18 cellular contexts compared by ENCODE assay signal in genomic region chr3:97990624-97991277, GRCh38. TPM values are rescaled to one million over a fixed set of nuclear protein-coding genes. Genes with fewer than 3 reads are reported as not detected.
A peak's percentile ranks its signal among the peaks of the same experiment; 100 is the strongest.
DNase-seq lines count a peak whose midpoint lies in the region; ATAC-seq and TF ChIP-seq lines count a peak whose summit lies in the region.
"Had no signal": no experiment of that assay in that cellular context is flagged by ENCODE, and none has a peak within 500 bp of the region (broad histone marks: within the 10 kb centered on the region; RNA-seq: fewer than 3 reads in every experiment).

No MANE protein-coding gene starts in this region.

- H3K36me3 ChIP-seq in BLaER1 treated with 17β-estradiol and CSF1 and Interleukin-3, amounts not matched to agents 10 nM and 100 nM, result no peaks in the 10 kb centered on the region
- no peaks in the 10 kb centered on the region for H3K36me3 ChIP-seq in gastroesophageal sphincter
- H3K36me3 ChIP-seq: esophagus muscularis mucosa, spleen, thoracic aorta had no signal

- no peak overlapping the region for H3K27ac ChIP-seq in BLaER1 treated with 17β-estradiol and CSF1 and Interleukin-3, amounts not matched to agents 10 nM and 100 nM
- no peak overlapping the region for H3K27ac ChIP-seq in gastroesophageal sphincter
- H3K27ac ChIP-seq: esophagus muscularis mucosa, spleen, thoracic aorta had no signal

- no peaks in the 10 kb centered on the region for H3K27me3 Mint-ChIP-seq in activated T-helper 17 cell treated with anti-CD3 and anti-CD28 coated beads, Interleukin-2, amount 50 U/mL, for 72 hours

- H3K36me3 Mint-ChIP-seq in activated T-helper 17 cell treated with anti-CD3 and anti-CD28 coated beads, Interleukin-2, amount 50 U/mL, for 72 hours (ENCODE audit: low read depth), result no peaks in the 10 kb centered on the region

- TF ChIP-seq POLR2A in gastroesophageal sphincter (IDR thresholded peaks at IDR 0.05), result no peak

- no peaks in the 10 kb centered on the region for H3K27me3 ChIP-seq in BLaER1 treated with 17β-estradiol and CSF1 and Interleukin-3, amounts not matched to agents 10 nM and 100 nM
- no peaks in the 10 kb centered on the region for H3K27me3 ChIP-seq in gastroesophageal sphincter
- H3K27me3 ChIP-seq: esophagus muscularis mucosa, spleen had no signal

- H3K9me3 ChIP-seq in BLaER1 treated with 17β-estradiol and CSF1 and Interleukin-3, amounts not matched to agents 10 nM and 100 nM (replicated peaks in 1 of 11), result no peaks in the 10 kb centered on the region; a peak in 1 of 22 replicates
- no peaks in the 10 kb centered on the region for H3K9me3 ChIP-seq in gastroesophageal sphincter
- H3K9me3 ChIP-seq: esophagus muscularis mucosa, spleen, thoracic aorta had no signal

- H3K9me3 Mint-ChIP-seq in activated T-helper 17 cell treated with anti-CD3 and anti-CD28 coated beads, Interleukin-2, amount 50 U/mL, for 72 hours, result peaks cover 7% of the 10 kb centered on the region

- peak overlapping the region; percentile 63 for H3K27ac Mint-ChIP-seq in activated T-helper 17 cell treated with anti-CD3 and anti-CD28 coated beads, Interleukin-2, amount 50 U/mL, for 72 hours

- ATAC-seq in activated T-helper 17 cell treated with anti-CD3 and anti-CD28 coated beads, Interleukin-2, amount 50 U/mL, for 72 hours (replicated peaks), result peak; percentile 69
- ATAC-seq in gastroesophageal sphincter, result no peak
- ATAC-seq: left lobe of liver had no signal

- TF ChIP-seq CTCF in gastroesophageal sphincter (IDR thresholded peaks at IDR 0.05), result no peak

- TF ChIP-seq EP300 in gastroesophageal sphincter (IDR thresholded peaks at IDR 0.05), result no peak

- H4K20me1 ChIP-seq in BLaER1 treated with 17β-estradiol and CSF1 and Interleukin-3, amounts not matched to agents 10 nM and 100 nM, result no peaks in the 10 kb centered on the region

- H3K4me2 ChIP-seq in BLaER1 treated with 17β-estradiol and CSF1 and Interleukin-3, amounts not matched to agents 10 nM and 100 nM, result peak overlapping the region in 7 of 11 experiments; percentile 10 to 38 (median 18); a peak in 6 of 22 replicates

- H3K4me1 Mint-ChIP-seq in activated T-helper 17 cell treated with anti-CD3 and anti-CD28 coated beads, Interleukin-2, amount 50 U/mL, for 72 hours, result peaks cover 19% of the 10 kb centered on the region

- peak overlapping the region; percentile 67 for H3K4me3 Mint-ChIP-seq in activated T-helper 17 cell treated with anti-CD3 and anti-CD28 coated beads, Interleukin-2, amount 50 U/mL, for 72 hours

- no peak overlapping the region for H3K4me3 ChIP-seq in BLaER1 treated with 17β-estradiol and CSF1 and Interleukin-3, amounts not matched to agents 10 nM and 100 nM
- H3K4me3 ChIP-seq in gastroesophageal sphincter, result no peak overlapping the region
- H3K4me3 ChIP-seq: esophagus muscularis mucosa, spleen, thoracic aorta had no signal

- H3K4me1 ChIP-seq in BLaER1 treated with 17β-estradiol and CSF1 and Interleukin-3, amounts not matched to agents 10 nM and 100 nM, result peaks cover 5 to 18% (median 8%) of the 10 kb centered on the region in 10 experiments; a peak in 10 of 20 replicates
- no peaks in the 10 kb centered on the region for H3K4me1 ChIP-seq in gastroesophageal sphincter

- DNase-seq in SIG-M5 treated with dmso at 0.1 percent for 504 hours (lab: John Stamatoyannopoulos, UW; ENCODE audit: unreplicated experiment), result peak; percentile 19
- DNase-seq in SIG-M5 (lab: John Stamatoyannopoulos, UW), result no peak
- DNase-seq in NOMO-1 treated with DMSO at 0.1 percent for 48 hours (lab: John Stamatoyannopoulos, UW; ENCODE audit: unreplicated experiment), result peak; percentile 34
- no peak for DNase-seq in NCI-H526 treated with DMSO at 0.1 percent for 48 hours (lab: John Stamatoyannopoulos, UW)
- no peak for DNase-seq in HT-29 (ENCODE audit: low spot score)
- DNase-seq: C1 segment of cervical spinal cord, NCI-H1694, Right ventricle myocardium superior, spleen had no signal

- H3K9ac ChIP-seq in BLaER1 treated with 17β-estradiol and CSF1 and Interleukin-3, amounts not matched to agents 10 nM and 100 nM, result no peak overlapping the region

- WGBS in gastroesophageal sphincter (ENCODE audit: low coverage in 1 of 2), 2 donors, result 38 to 43% methylated on average over 2 of the region's 2 CpGs

RNA-seq across cellular contexts. Expression of gene RIOX2, which starts 18.5 kb away (rescaled TPM):
- 10 to 100 TPM; 28.0 to 61.5 TPM for total RNA-seq in activated T-helper 17 cell treated with anti-CD3 and anti-CD28 coated beads, Interleukin-2, amount 50 U/mL, for 72 hours
- total RNA-seq in gastroesophageal sphincter, result 10 to 100 TPM; 22.3 to 32.0 (median 24.4) TPM
- 29.9 and 33.2 TPM in 2 replicates for total RNA-seq in HT-29 (2014; rRNA removed; shearing (Covaris generic))

RNA-seq across cellular contexts. Expression of gene GABRR3, which starts 44.4 kb away (rescaled TPM):
- not detected for total RNA-seq in activated T-helper 17 cell treated with anti-CD3 and anti-CD28 coated beads, Interleukin-2, amount 50 U/mL, for 72 hours
- total RNA-seq in gastroesophageal sphincter, result not detected
- total RNA-seq in HT-29 (2014; rRNA removed; shearing (Covaris generic)), result not detected in 2 replicates
- total RNA-seq: A172, cardiac septum, esophagus muscularis mucosa, left lobe of liver, renal cortical epithelial cell, Right ventricle myocardium superior, spleen, thoracic aorta had no signal

Comparison
In these comparisons a context has a peak if more than half of its experiments do, and no peak if none do; other contexts are left out.
1. DNase-seq: peak in SIG-M5 treated with dmso at 0.1 percent for 504 hours (single experiment) and NOMO-1 treated with DMSO at 0.1 percent for 48 hours (single experiment); none in SIG-M5 (single experiment), NCI-H526 treated with DMSO at 0.1 percent for 48 hours (single experiment) and HT-29 (single experiment).